Comparison of ENCODE assay signal across 11 cellular contexts in genomic region chr14:95472819-95473251, GRCh38. TPM values are rescaled to one million over a fixed set of nuclear protein-coding genes. Genes with fewer than 3 reads are reported as not detected.
DNase-seq lines count a peak whose midpoint lies in the region; ATAC-seq and TF ChIP-seq lines count a peak whose summit lies in the region.
"Had no signal": no experiment of that assay in that cellular context is flagged by ENCODE, and none has a peak within 500 bp of the region (broad histone marks: within the 10 kb centered on the region; RNA-seq: fewer than 3 reads in every experiment).

No MANE protein-coding gene starts in this region.

- no peak for ATAC-seq in stimulated activated naive CD8-positive, alpha-beta T cell treated with anti-CD3 and anti-CD28 coated beads, Interleukin-15, amount 100 ng/mL, for 72 hours
- no peak for ATAC-seq in stimulated activated naive CD8-positive, alpha-beta T cell treated with anti-CD3 and anti-CD28 coated beads, Interleukin-15, Interleukin-2, amounts not matched to agents 100 U/mL and 50 U/mL, for 24 hours
- no peak for ATAC-seq in naive thymus-derived CD4-positive, alpha-beta T cell
- no peak for ATAC-seq in GM21515 (IDR thresholded peaks at IDR 0.05; ENCODE audit: unreplicated experiment)
- ATAC-seq: activated T-cell treated with anti-CD3 and anti-CD28 coated beads, Interleukin-2, amount 50 U/mL, for 4 hours; K562 had no signal

- H3K4me1 Mint-ChIP-seq in stimulated activated naive CD8-positive, alpha-beta T cell treated with anti-CD3 and anti-CD28 coated beads, Interleukin-15, amount 100 ng/mL, for 72 hours, result peaks cover 75% of the 10 kb centered on the region
- H3K4me1 Mint-ChIP-seq in dendritic cell treated with granulocyte-macrophage colony-stimulating factor and Interleukin-4, amounts not matched to agents 40 ng/mL and 50 ng/mL, for 4 days (ENCODE audit: low read depth), result no peaks in the 10 kb centered on the region
- peaks cover 20 to 63% (median 48%) of the 10 kb centered on the region in 7 donors for H3K4me1 Mint-ChIP-seq in naive thymus-derived CD4-positive, alpha-beta T cell

- H3K27ac ChIP-seq in naive thymus-derived CD4-positive, alpha-beta T cell (ENCODE audit: low read depth, low read length), result peak overlapping the region; percentile 44
- no peak overlapping the region for H3K27ac ChIP-seq in colonic mucosa

- no peak for DNase-seq in stimulated activated naive CD8-positive, alpha-beta T cell treated with anti-CD3 and anti-CD28 coated beads, Interleukin-15, amount 100 ng/mL, for 72 hours
- no peak for DNase-seq in stimulated activated naive CD8-positive, alpha-beta T cell treated with anti-CD3 and anti-CD28 coated beads, Interleukin-15, Interleukin-2, amounts not matched to agents 100 U/mL and 50 U/mL, for 24 hours
- DNase-seq in naive thymus-derived CD4-positive, alpha-beta T cell, result no peak
- DNase-seq in KG1 (lab: John Stamatoyannopoulos, UW), result no peak
- DNase-seq in AML-193 (lab: John Stamatoyannopoulos, UW), result no peak
- DNase-seq in colonic mucosa, result no peak
- DNase-seq: activated T-cell treated with anti-CD3 and anti-CD28 coated beads, Interleukin-2, amount 50 U/mL, for 4 hours; erythroblast had no signal

- POLR2A ChIA-PET in naive thymus-derived CD4-positive, alpha-beta T cell (lab: Charles Lee), result interaction anchor here (0.9 to 1.2 kb wide), 4 partner anchors 9 to 43 kb away, joined by 3 to 4 read pairs (median 4); no protein-coding TSS in a partner anchor

- no peak overlapping the region for H3K4me3 ChIP-seq in naive thymus-derived CD4-positive, alpha-beta T cell (ENCODE audit: low read length)
- no peak overlapping the region for H3K4me3 ChIP-seq in colonic mucosa
- H3K4me3 ChIP-seq: K562 had no signal

- peaks cover 0 to 70% (median 6%) of the 10 kb centered on the region in 3 experiments for H3K36me3 ChIP-seq in naive thymus-derived CD4-positive, alpha-beta T cell (ENCODE audit: control insufficient read depth in 2 of 3, insufficient read depth in 3 of 3, low read length in 3 of 3)
- peaks cover 4% of the 10 kb centered on the region for H3K36me3 ChIP-seq in colonic mucosa

- no peaks in the 10 kb centered on the region for H3K9me3 Mint-ChIP-seq in stimulated activated naive CD8-positive, alpha-beta T cell treated with anti-CD3 and anti-CD28 coated beads, Interleukin-15, amount 100 ng/mL, for 72 hours
- no peaks in the 10 kb centered on the region for H3K9me3 Mint-ChIP-seq in dendritic cell treated with granulocyte-macrophage colony-stimulating factor and Interleukin-4, amounts not matched to agents 40 ng/mL and 50 ng/mL, for 4 days
- no peaks in the 10 kb centered on the region for H3K9me3 Mint-ChIP-seq in naive thymus-derived CD4-positive, alpha-beta T cell
- H3K9me3 Mint-ChIP-seq: activated T-cell treated with anti-CD3 and anti-CD28 coated beads, Interleukin-2, amount 50 U/mL, for 4 hours had no signal

- no peaks in the 10 kb centered on the region for H3K27me3 ChIP-seq in naive thymus-derived CD4-positive, alpha-beta T cell (ENCODE audit: control insufficient read depth in 2 of 2, insufficient read depth in 2 of 2, low read length in 2 of 2)
- no peaks in the 10 kb centered on the region for H3K27me3 ChIP-seq in colonic mucosa

- H3K4me1 ChIP-seq in naive thymus-derived CD4-positive, alpha-beta T cell (ENCODE audit: control insufficient read depth in 2 of 2, insufficient read depth in 2 of 2, low read length in 2 of 2), result peaks cover 0 to 8% of the 10 kb centered on the region in 2 donors
- peaks cover 3% of the 10 kb centered on the region for H3K4me1 ChIP-seq in colonic mucosa

- no peaks in the 10 kb centered on the region for H3K27me3 Mint-ChIP-seq in stimulated activated naive CD8-positive, alpha-beta T cell treated with anti-CD3 and anti-CD28 coated beads, Interleukin-15, amount 100 ng/mL, for 72 hours
- no peaks in the 10 kb centered on the region for H3K27me3 Mint-ChIP-seq in dendritic cell treated with granulocyte-macrophage colony-stimulating factor and Interleukin-4, amounts not matched to agents 40 ng/mL and 50 ng/mL, for 4 days
- no peaks in the 10 kb centered on the region for H3K27me3 Mint-ChIP-seq in naive thymus-derived CD4-positive, alpha-beta T cell

- CTCF ChIA-PET in naive thymus-derived CD4-positive, alpha-beta T cell (lab: Charles Lee), result interaction anchor here (1.0 kb wide), 1 partner anchor 51 kb away, joined by 3 read pairs; no protein-coding TSS in a partner anchor

- no peak overlapping the region for H3K9ac ChIP-seq in colonic mucosa (ENCODE audit: low read depth in 2 of 2, low read length in 2 of 2)

- TF ChIP-seq CTCF in colonic mucosa (IDR thresholded peaks at IDR 0.05), result no peak

- H3K27ac Mint-ChIP-seq in stimulated activated naive CD8-positive, alpha-beta T cell treated with anti-CD3 and anti-CD28 coated beads, Interleukin-15, amount 100 ng/mL, for 72 hours, result peak overlapping the region; percentile 72 to 89
- H3K27ac Mint-ChIP-seq in dendritic cell treated with granulocyte-macrophage colony-stimulating factor and Interleukin-4, amounts not matched to agents 40 ng/mL and 50 ng/mL, for 4 days, result peak overlapping the region; percentile 15
- H3K27ac Mint-ChIP-seq in naive thymus-derived CD4-positive, alpha-beta T cell, result peak overlapping the region in 8 of 9 donors; percentile 69 to 95 (median 90)

- intact Hi-C loops in dendritic cell treated with granulocyte-macrophage colony-stimulating factor and Interleukin-4, amounts not matched to agents 40 ng/mL and 50 ng/mL, for 4 days (cut with micrococcal nuclease), result no loop called here
- intact Hi-C loops in naive thymus-derived CD4-positive, alpha-beta T cell (cut with micrococcal nuclease), result no loop called here
- intact Hi-C loops in colonic mucosa (cut with DNase I), result no loop called here

- H3K4me3 Mint-ChIP-seq in stimulated activated naive CD8-positive, alpha-beta T cell treated with anti-CD3 and anti-CD28 coated beads, Interleukin-15, amount 100 ng/mL, for 72 hours, result peak overlapping the region in 1 of 2 donors; percentile 18
- no peak overlapping the region for H3K4me3 Mint-ChIP-seq in dendritic cell treated with granulocyte-macrophage colony-stimulating factor and Interleukin-4, amounts not matched to agents 40 ng/mL and 50 ng/mL, for 4 days
- H3K4me3 Mint-ChIP-seq in naive thymus-derived CD4-positive, alpha-beta T cell, result peak overlapping the region in 3 of 10 donors; percentile 51 to 69 (median 62)
- H3K4me3 Mint-ChIP-seq: activated T-cell treated with anti-CD3 and anti-CD28 coated beads, Interleukin-2, amount 50 U/mL, for 4 hours had no signal

- peaks cover 90% of the 10 kb centered on the region for H3K36me3 Mint-ChIP-seq in dendritic cell treated with granulocyte-macrophage colony-stimulating factor and Interleukin-4, amounts not matched to agents 40 ng/mL and 50 ng/mL, for 4 days (ENCODE audit: low read depth)
- peaks cover 13 to 67% (median 41%) of the 10 kb centered on the region in 5 donors for H3K36me3 Mint-ChIP-seq in naive thymus-derived CD4-positive, alpha-beta T cell

- no peaks in the 10 kb centered on the region for H3K9me3 ChIP-seq in naive thymus-derived CD4-positive, alpha-beta T cell (ENCODE audit: control insufficient read depth in 2 of 3, low read length in 3 of 3)
- H3K9me3 ChIP-seq in colonic mucosa, result no peaks in the 10 kb centered on the region

RNA-seq across cellular contexts. Expression of gene SYNE3, which starts 43.6 kb away (rescaled TPM):
- 10 to 100 TPM; 46.7 to 83.9 (median 52.5) TPM for total RNA-seq in naive thymus-derived CD4-positive, alpha-beta T cell
- polyA plus RNA-seq in naive thymus-derived CD4-positive, alpha-beta T cell, result 1 to 10 TPM; 6.8 to 7.0 TPM
- 1 to 10 TPM; 7.3 to 9.5 TPM for total RNA-seq in colonic mucosa

Comparison
In these comparisons a context has a peak if more than half of its experiments do, and no peak if none do; other contexts are left out.
1. H3K27ac Mint-ChIP-seq: peak in every context shown above with its lines; median percentile 90 in naive thymus-derived CD4-positive, alpha-beta T cell; 80 in stimulated activated naive CD8-positive, alpha-beta T cell treated with anti-CD3 and anti-CD28 coated beads, Interleukin-15, amount 100 ng/mL, for 72 hours; 15 in dendritic cell treated with granulocyte-macrophage colony-stimulating factor and Interleukin-4, amounts not matched to agents 40 ng/mL and 50 ng/mL, for 4 days.
2. RNA of gene SYNE3, which starts 43.6 kb away (total RNA-seq): 46.7 to 83.9 TPM in naive thymus-derived CD4-positive, alpha-beta T cell; 7.3 to 9.5 TPM in colonic mucosa; every median in the first group is over 4 times any median in the second.